13 cellular contexts compared by ENCODE assay signal in the genomic region with DNA sequence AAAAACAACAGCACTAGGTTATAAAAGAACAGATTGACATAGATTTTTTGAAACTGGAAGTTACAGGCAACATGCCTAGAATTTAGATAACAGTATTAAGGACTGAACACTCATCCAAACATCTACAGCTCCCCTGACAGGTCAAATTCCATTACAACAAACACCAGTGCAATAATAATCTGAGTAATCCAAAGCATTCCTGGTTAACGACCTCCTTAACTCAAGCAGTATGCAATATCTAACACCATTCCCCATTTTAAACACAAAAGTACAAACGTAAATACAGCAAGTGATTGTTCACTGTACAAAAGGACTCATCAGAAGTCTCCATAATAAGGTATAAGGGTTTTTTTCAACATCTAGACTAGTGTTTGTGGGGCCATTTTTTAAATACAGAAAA. TPM values are rescaled to one million over a fixed set of nuclear protein-coding genes. Genes with fewer than 3 reads are reported as not detected.
DNase-seq lines count a peak whose midpoint lies in the region; ATAC-seq and TF ChIP-seq lines count a peak whose summit lies in the region.
"Had no signal": no experiment of that assay in that cellular context is flagged by ENCODE, and none has a peak within 500 bp of the region (broad histone marks: within the 10 kb centered on the region; RNA-seq: fewer than 3 reads in every experiment).

No MANE protein-coding gene starts in this region.

- no peak for TF ChIP-seq EP300 in stomach (IDR thresholded peaks at IDR 0.05)

- WGBS in heart right ventricle, 2 donors = 22 to 44% methylated on average over 2 of the region's 2 CpGs
- 34 to 53% (median 47%) methylated on average over 2 of the region's 2 CpGs for WGBS in stomach, 5 donors

- no peaks in the 10 kb centered on the region for H3K27me3 ChIP-seq in brain microvascular endothelial cell (replicated peaks)
- H3K27me3 ChIP-seq in heart right ventricle = no peaks in the 10 kb centered on the region
- no peaks in the 10 kb centered on the region for H3K27me3 ChIP-seq in stomach
- H3K27me3 ChIP-seq: BLaER1, tibial nerve had no signal

- no peak for DNase-seq in Right ventricle myocardium inferior (ENCODE audit: missing footprints)
- no peak for DNase-seq in cardiac septum (ENCODE audit: low spot score)
- peak; percentile 35 for DNase-seq in brain microvascular endothelial cell
- no peak for DNase-seq in heart right ventricle
- no peak for DNase-seq in NCI-H2107 treated with DMSO at 0.1 percent for 48 hours (lab: John Stamatoyannopoulos, UW; ENCODE audit: unreplicated experiment)
- DNase-seq in stomach = no peak
- DNase-seq in SW480 (ENCODE audit: low spot score) = no peak
- DNase-seq: activated T-cell treated with anti-CD3 and anti-CD28 coated beads, Interleukin-2, amount 50 U/mL, for 72 hours; NCI-H1930 had no signal

- intact Hi-C loops in Right ventricle myocardium inferior (cut with DNase I) = loop anchor here (2.0 kb wide), 1 partner anchor 29 kb away; no protein-coding TSS in a partner anchor
- intact Hi-C loops in cardiac septum (cut with DNase I) = no loop called here
- intact Hi-C loops in heart right ventricle (cut with DNase I) = loop anchor here in 1 of 10 donors (5.0 kb wide), 1 partner anchor 161 kb away; no protein-coding TSS in a partner anchor
- intact Hi-C loops in stomach (cut with DNase I; ENCODE audit: low total_unique reads) = no loop called here

- ATAC-seq in Right ventricle myocardium inferior (peak; percentile 62), heart right ventricle (peak in 6 of 8 donors; percentile 42 to 71 (median 62))
- ATAC-seq: activated T-cell treated with anti-CD3 and anti-CD28 coated beads, Interleukin-2, amount 50 U/mL, for 72 hours; WTC11 had no signal

- TF ChIP-seq CTCF in brain microvascular endothelial cell (IDR thresholded peaks at IDR 0.05; ENCODE audit: low read depth, low read length, missing control alignments) (no peak), heart right ventricle (IDR thresholded peaks at IDR 0.05) (peak in 3 of 9 donors; percentile 12 to 26 (median 24)), stomach (IDR thresholded peaks at IDR 0.05) (no peak)

- TF ChIP-seq POLR2A in stomach (IDR thresholded peaks at IDR 0.05) = no peak

- H3K9me3 ChIP-seq in heart right ventricle = no peaks in the 10 kb centered on the region
- no peaks in the 10 kb centered on the region for H3K9me3 ChIP-seq in stomach
- H3K9me3 ChIP-seq: BLaER1, tibial nerve had no signal

- in situ Hi-C loops in brain microvascular endothelial cell (cut with HindIII; ENCODE audit: low pct_ligation_motif_present, low sequenced_read_pairs) = no loop called here

- no peak overlapping the region for H3K4me3 ChIP-seq in brain microvascular endothelial cell (ENCODE audit: low read depth, low read length)
- no peak overlapping the region for H3K4me3 ChIP-seq in heart right ventricle
- no peak overlapping the region for H3K4me3 ChIP-seq in stomach
- H3K4me3 ChIP-seq: BLaER1, tibial nerve had no signal

- H3K4me1 ChIP-seq in heart right ventricle (peaks cover 0 to 33% (median 15%) of the 10 kb centered on the region in 9 donors), stomach (peaks cover 10 to 58% (median 14%) of the 10 kb centered on the region in 4 donors)
- H3K4me1 ChIP-seq: BLaER1 had no signal

- H3K27ac ChIP-seq in brain microvascular endothelial cell = peak overlapping the region; percentile 26
- peak overlapping the region in 1 of 10 donors; percentile 17 for H3K27ac ChIP-seq in heart right ventricle
- peak overlapping the region; percentile 87 for H3K27ac ChIP-seq in temporal lobe (ENCODE audit: low read depth, low read length)
- peak overlapping the region in 1 of 5 donors; percentile 17 for H3K27ac ChIP-seq in stomach
- H3K27ac ChIP-seq: BLaER1, tibial nerve had no signal

- H3K36me3 ChIP-seq in brain microvascular endothelial cell (replicated peaks) = no peaks in the 10 kb centered on the region
- H3K36me3 ChIP-seq in heart right ventricle = no peaks in the 10 kb centered on the region
- H3K36me3 ChIP-seq in stomach = no peaks in the 10 kb centered on the region
- H3K36me3 ChIP-seq: BLaER1, tibial nerve had no signal

RNA-seq across cellular contexts. Expression of a gene that starts 30.5 kb away (rescaled TPM):
- total RNA-seq in Right ventricle myocardium inferior (2.1 TPM), cardiac septum (8.6 TPM), heart right ventricle (1 to 10 TPM in 9 of 10 donors, under 1 TPM in 1; 0.85 to 6.7 (median 4.4) TPM), temporal lobe (112 TPM), stomach (10 to 100 TPM in 3 of 5 donors, 1 to 10 TPM in 2; 7.5 to 90.2 (median 18.1) TPM)
- polyA plus RNA-seq in heart right ventricle (1 to 10 TPM in 1 of 2 donors, under 1 TPM in 1; 0.88 to 3.2 TPM), stomach (1 to 10 TPM; 1.6 to 5.3 (median 2.9) TPM)
